1 cellular context compared by ENCODE assay signal in genomic region chr6:37110455-37111155, GRCh38.
TF ChIP-seq lines count a peak whose summit lies in the region.

No MANE protein-coding gene starts in this region.

TF ChIP-seq in HepG2, 621 proteins besides CTCF, POLR2A, EP300 and RAD21 (continued from another document and continues in another):
- peak; percentile 91 for TF ChIP-seq THRA (CRISPR knock-in tag; IDR thresholded peaks at IDR 0.05; ENCODE audit: borderline replicate concordance)
- TF ChIP-seq NPAS2 (CRISPR knock-in tag; IDR thresholded peaks at IDR 0.05; ENCODE audit: borderline replicate concordance): no peak
- peak; percentile 51; the same call in 1 of the 2 replicates for TF ChIP-seq ISL2 (CRISPR knock-in tag; IDR thresholded peaks at IDR 0.05)
- TF ChIP-seq AGO1 (IDR thresholded peaks at IDR 0.05; ENCODE audit: low read depth, low read length, poor library complexity, severe bottlenecking): no peak
- TF ChIP-seq ETV6 (CRISPR knock-in tag; conservative IDR thresholded peaks at IDR 0.05): no peak
- no peak for TF ChIP-seq ZNF317 (CRISPR knock-in tag; IDR thresholded peaks at IDR 0.05)
- peak; percentile 83 for TF ChIP-seq SAP130 (CRISPR knock-in tag; IDR thresholded peaks at IDR 0.05; ENCODE audit: low read depth)
- TF ChIP-seq ZNF562 (CRISPR knock-in tag; IDR thresholded peaks at IDR 0.05; ENCODE audit: borderline replicate concordance): no peak
- TF ChIP-seq MZF1 (CRISPR knock-in tag; IDR thresholded peaks at IDR 0.05; ENCODE audit: borderline replicate concordance): no peak
- no peak for TF ChIP-seq ZFP62 (CRISPR knock-in tag; IDR thresholded peaks at IDR 0.05)
- peak; percentile 90 for TF ChIP-seq PITX1 (CRISPR knock-in tag; IDR thresholded peaks at IDR 0.05)
- peak; percentile 20 for TF ChIP-seq SMC3 (IDR thresholded peaks at IDR 0.05; ENCODE audit: low read length)
- no peak for TF ChIP-seq NRL (CRISPR knock-in tag; IDR thresholded peaks at IDR 0.05; ENCODE audit: borderline replicate concordance)
- TF ChIP-seq HOXA5 (CRISPR knock-in tag; IDR thresholded peaks at IDR 0.05): no peak; the same call in 1 of the 2 replicates
- TF ChIP-seq DMTF1 (CRISPR knock-in tag; IDR thresholded peaks at IDR 0.05): no peak
- TF ChIP-seq TIGD3 (CRISPR knock-in tag; IDR thresholded peaks at IDR 0.05; ENCODE audit: borderline replicate concordance): no peak
- no peak for TF ChIP-seq SMAD1 (CRISPR knock-in tag; IDR thresholded peaks at IDR 0.05; ENCODE audit: borderline replicate concordance, low read depth)
- TF ChIP-seq CREB1 (IDR thresholded peaks at IDR 0.05): no peak
- peak; percentile 64; the same call in 1 of the 2 replicates for TF ChIP-seq CREB1 (CRISPR knock-in tag; IDR thresholded peaks at IDR 0.05)
- no peak for TF ChIP-seq ZNF430 (CRISPR knock-in tag; IDR thresholded peaks at IDR 0.05)
- peak; percentile 90 for TF ChIP-seq TBL1XR1 (IDR thresholded peaks at IDR 0.05; ENCODE audit: borderline replicate concordance, low read length, partially characterized antibody)
- 0 out of 2 replicates have a peak, but pooled peaks have one; percentile 34 for TF ChIP-seq ZIK1 (CRISPR knock-in tag; IDR thresholded peaks at IDR 0.05; ENCODE audit: borderline replicate concordance, low read depth)
- TF ChIP-seq ZNF570 (CRISPR knock-in tag; IDR thresholded peaks at IDR 0.05; ENCODE audit: borderline replicate concordance): no peak
- TF ChIP-seq SNAPC4 (CRISPR knock-in tag; IDR thresholded peaks at IDR 0.05): no peak
- peak; percentile 87 for TF ChIP-seq FOSL2 (CRISPR knock-in tag; IDR thresholded peaks at IDR 0.05)
- no peak for TF ChIP-seq ZNF30 (CRISPR knock-in tag; IDR thresholded peaks at IDR 0.05)
- TF ChIP-seq MYPOP (CRISPR knock-in tag; IDR thresholded peaks at IDR 0.05): no peak; the same call in 1 of the 2 replicates
- no peak for TF ChIP-seq KMT2B (CRISPR knock-in tag; IDR thresholded peaks at IDR 0.05)
- TF ChIP-seq RFX3 (CRISPR knock-in tag; IDR thresholded peaks at IDR 0.05): no peak; the same call in 1 of the 2 replicates
- no peak for TF ChIP-seq ZNF350 (CRISPR knock-in tag; IDR thresholded peaks at IDR 0.05; ENCODE audit: borderline replicate concordance, low read depth)
- TF ChIP-seq ZNF468 (CRISPR knock-in tag; IDR thresholded peaks at IDR 0.05): no peak
- no peak for TF ChIP-seq ZNF501 (CRISPR knock-in tag; IDR thresholded peaks at IDR 0.05)
- no peak for TF ChIP-seq ZNF749 (CRISPR knock-in tag; IDR thresholded peaks at IDR 0.05; ENCODE audit: borderline replicate concordance)
- peak; percentile 30 for TF ChIP-seq STAG1 (CRISPR knock-in tag; IDR thresholded peaks at IDR 0.05)
- 0 out of 2 replicates have a peak, but pooled peaks have one; percentile 17 for TF ChIP-seq RFXAP (CRISPR knock-in tag; IDR thresholded peaks at IDR 0.05; ENCODE audit: borderline replicate concordance)
- TF ChIP-seq ZSCAN20 (CRISPR knock-in tag; IDR thresholded peaks at IDR 0.05; ENCODE audit: borderline replicate concordance): no peak
- TF ChIP-seq ZBTB14 (CRISPR knock-in tag; IDR thresholded peaks at IDR 0.05): no peak
- TF ChIP-seq NFAT5 (CRISPR knock-in tag; IDR thresholded peaks at IDR 0.05): no peak
- TF ChIP-seq ZNF766 (CRISPR knock-in tag; IDR thresholded peaks at IDR 0.05; ENCODE audit: borderline replicate concordance): no peak; the same call in 1 of the 2 replicates
- no peak for TF ChIP-seq ZNF557 (CRISPR knock-in tag; IDR thresholded peaks at IDR 0.05)
- no peak for TF ChIP-seq HDAC6 (IDR thresholded peaks at IDR 0.05; ENCODE audit: low read depth, low read length)
- no peak for TF ChIP-seq CENPX (CRISPR knock-in tag; IDR thresholded peaks at IDR 0.05)
